ENCODE assay signal across 28 cellular contexts in the genomic region with DNA sequence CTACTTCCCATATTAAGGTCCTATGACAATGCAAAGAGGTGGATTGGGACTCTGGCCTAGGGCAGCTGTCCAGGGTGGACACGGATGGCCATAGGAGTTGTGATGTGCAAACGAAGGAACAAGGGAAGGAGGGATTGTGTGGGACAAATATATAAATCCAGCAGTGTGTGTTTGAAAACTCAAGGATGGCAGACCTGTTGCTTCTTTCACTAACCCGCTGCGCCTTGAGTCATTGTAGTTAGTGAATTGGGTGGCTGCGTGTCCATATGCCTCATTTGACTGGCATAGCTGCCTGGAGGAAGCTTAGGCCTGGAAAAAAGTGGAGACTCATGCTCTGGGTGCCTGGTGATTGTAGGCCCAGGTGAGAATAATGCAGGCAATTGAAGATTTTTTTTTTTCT.
"Had no signal": no experiment of that assay in that cellular context is flagged by ENCODE, and none has a peak within 500 bp of the region (broad histone marks: within the 10 kb centered on the region; RNA-seq: fewer than 3 reads in every experiment).

No MANE protein-coding gene starts in this region.

- H3K27ac ChIP-seq: coronary artery, pancreas, suprapubic skin, transverse colon, upper lobe of right lung had no signal

- H3K36me3 ChIP-seq: gastrocnemius medialis, pancreas, suprapubic skin, transverse colon, upper lobe of right lung, uterus had no signal

- DNase-seq: dermis blood vessel endothelial cell; effector memory CD8-positive, alpha-beta T cell; foreskin fibroblast; gastrocnemius medialis; head of caudate nucleus; hypothalamus; immature natural killer cell; islet precursor cell; kidney glomerular epithelial cell; left colon; natural killer cell; occipital lobe; pancreas; stimulated activated CD4-positive, alpha-beta T cell treated with anti-CD3 and anti-CD28 coated beads, Interleukin-12 subunit alpha, Interleukin-12 subunit beta, amount 100 ng/mL, for 4 hours; stimulated activated CD4-positive, alpha-beta T cell treated with anti-CD3 and anti-CD28 coated beads, Interleukin-1b, Interleukin-23, amount 100 ng/mL, for 48 hours; stimulated activated CD4-positive, alpha-beta T cell treated with anti-CD3 and anti-CD28 coated beads, Interleukin-4, amount 100 ng/mL, for 1 hour; stimulated activated CD8-positive, alpha-beta memory T cell treated with anti-CD3 and anti-CD28 coated beads, Interleukin-4, amount 100 ng/mL, for 48 hours; stimulated activated naive CD4-positive, alpha-beta T cell; stimulated activated naive CD8-positive, alpha-beta T cell treated with anti-CD3 and anti-CD28 coated beads, Interleukin-15, amount 100 ng/mL, for 72 hours; transverse colon; upper lobe of right lung; uterus had no signal

- H3K9me3 ChIP-seq: gastrocnemius medialis, pancreas, suprapubic skin, transverse colon, upper lobe of right lung, uterus had no signal

- FAIRE-seq: endometrium, pancreas had no signal

- H3K4me2 ChIP-seq: smooth muscle cell had no signal

- ATAC-seq: effector memory CD8-positive, alpha-beta T cell; gastrocnemius medialis; natural killer cell; pancreas; sciatic nerve; stimulated activated naive CD8-positive, alpha-beta T cell treated with anti-CD3 and anti-CD28 coated beads, Interleukin-15, amount 100 ng/mL, for 72 hours; upper lobe of right lung had no signal

- H3K27me3 ChIP-seq: gastrocnemius medialis, pancreas, suprapubic skin, transverse colon, upper lobe of right lung, uterus had no signal

- H3K4me1 ChIP-seq: pancreas, uterus had no signal

- H3K4me3 ChIP-seq: coronary artery, gastrocnemius medialis, lung, pancreas, smooth muscle cell, suprapubic skin, transverse colon, upper lobe of right lung, uterus had no signal
